In the genomic region with DNA sequence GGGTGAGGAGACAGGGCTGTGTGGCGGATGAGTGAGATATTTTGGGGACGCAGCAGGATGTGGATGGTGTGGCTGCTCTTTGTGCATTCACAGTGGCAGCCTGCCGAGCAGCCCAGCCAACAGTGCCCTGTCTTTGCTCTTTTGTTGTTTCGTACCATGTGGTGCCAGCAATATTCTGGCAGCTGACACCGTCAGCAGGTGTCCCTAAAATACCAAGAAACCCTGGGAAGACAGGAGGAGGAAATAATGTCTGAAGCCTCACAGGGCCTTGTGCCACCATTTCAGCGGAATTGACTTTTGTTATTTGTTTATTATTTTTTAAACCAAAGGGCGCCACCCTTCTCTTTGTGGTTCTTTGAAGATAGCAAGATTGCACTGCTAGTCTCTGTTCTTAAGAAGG, we compare ENCODE assay signal across 13 cellular contexts.
DNase-seq lines count a peak whose midpoint lies in the region; ATAC-seq and TF ChIP-seq lines count a peak whose summit lies in the region.
"Had no signal": no experiment of that assay in that cellular context is flagged by ENCODE, and none has a peak within 500 bp of the region (broad histone marks: within the 10 kb centered on the region; RNA-seq: fewer than 3 reads in every experiment).

No MANE protein-coding gene starts in this region.

- no peaks in the 10 kb centered on the region for H3K4me1 ChIP-seq in DND-41 (ENCODE audit: insufficient read depth, low read length)
- no peaks in the 10 kb centered on the region for H3K4me1 ChIP-seq in osteoblast (ENCODE audit: insufficient read depth, low read length)
- H3K4me1 ChIP-seq in testis, result no peaks in the 10 kb centered on the region

- intact Hi-C loops in head of caudate nucleus (cut with DNase I) (no loop called here), testis (cut with DNase I; ENCODE audit: low total_unique reads) (no loop called here)

- H3K4me3 ChIP-seq in DND-41 (ENCODE audit: low read depth in 1 of 2, low read length in 2 of 2) (no peak overlapping the region), osteoblast (ENCODE audit: insufficient read depth, low read length) (no peak overlapping the region), testis (no peak overlapping the region)
- H3K4me3 ChIP-seq: BLaER1 treated with 17β-estradiol and CSF1 and Interleukin-3, amounts not matched to agents 10 nM and 100 nM; HAP-1; ovary had no signal

- no peaks in the 10 kb centered on the region for H3K36me3 ChIP-seq in DND-41 (ENCODE audit: insufficient read depth, low read length)
- H3K36me3 ChIP-seq in osteoblast (ENCODE audit: insufficient read depth, low read length), result no peaks in the 10 kb centered on the region
- H3K36me3 ChIP-seq in testis (ENCODE audit: low read depth, missing control alignments), result no peaks in the 10 kb centered on the region
- H3K36me3 ChIP-seq: BLaER1 treated with 17β-estradiol and CSF1 and Interleukin-3, amounts not matched to agents 10 nM and 100 nM; HAP-1; ovary had no signal

- DNase-seq in DND-41 (no peak), NCI-H345 treated with DMSO at 0.1 percent for 48 hours (lab: John Stamatoyannopoulos, UW; ENCODE audit: unreplicated experiment) (peak; percentile 12), head of caudate nucleus (peak; percentile 36 to 88 (median 76)), osteoblast (ENCODE audit: insufficient read length, low spot score, missing footprints) (peak; percentile 11), testis (no peak), kidney glomerular epithelial cell (lab: John Stamatoyannopoulos, UW) (no peak), AG08396 (ENCODE audit: low spot score) (no peak)
- DNase-seq: islet precursor cell, NCI-H446 treated with DMSO at 0.1 percent for 48 hours, ovary had no signal

- H3K27ac ChIP-seq in DND-41 (ENCODE audit: low read length) (no peak overlapping the region), osteoblast (ENCODE audit: low read depth, low read length) (no peak overlapping the region), testis (no peak overlapping the region)
- H3K27ac ChIP-seq: BLaER1 treated with 17β-estradiol and CSF1 and Interleukin-3, amounts not matched to agents 10 nM and 100 nM; ovary had no signal

- no peak for TF ChIP-seq POLR2A in testis (IDR thresholded peaks at IDR 0.05)

- H3K79me2 ChIP-seq in DND-41 (ENCODE audit: insufficient read depth, low read length) (no peaks in the 10 kb centered on the region), osteoblast (ENCODE audit: insufficient read depth, low read length) (no peaks in the 10 kb centered on the region)

- ATAC-seq in DND-41 (ENCODE audit: insufficient read depth, low read depth) (no peak), HG03342 (IDR thresholded peaks at IDR 0.05; ENCODE audit: unreplicated experiment) (no peak)

- no peaks in the 10 kb centered on the region for H3K9me3 ChIP-seq in DND-41 (ENCODE audit: insufficient read depth, low read length, severe bottlenecking)
- no peaks in the 10 kb centered on the region for H3K9me3 ChIP-seq in osteoblast (ENCODE audit: low read depth, low read length)
- no peaks in the 10 kb centered on the region for H3K9me3 ChIP-seq in testis
- H3K9me3 ChIP-seq: BLaER1 treated with 17β-estradiol and CSF1 and Interleukin-3, amounts not matched to agents 10 nM and 100 nM; HAP-1; ovary had no signal

- no peak overlapping the region for H3K9ac ChIP-seq in DND-41 (ENCODE audit: low read depth, low read length)
- H3K9ac ChIP-seq: BLaER1 treated with 17β-estradiol and CSF1 and Interleukin-3, amounts not matched to agents 10 nM and 100 nM had no signal

- WGBS in testis, 2 donors, result 80 to 90% methylated on average over 7 of the region's 7 CpGs

- no peaks in the 10 kb centered on the region for H3K27me3 ChIP-seq in DND-41 (ENCODE audit: insufficient read depth, low read length, poor library complexity)
- no peaks in the 10 kb centered on the region for H3K27me3 ChIP-seq in osteoblast (ENCODE audit: insufficient read depth, low read length)
- H3K27me3 ChIP-seq in testis, result no peaks in the 10 kb centered on the region
- H3K27me3 ChIP-seq: BLaER1 treated with 17β-estradiol and CSF1 and Interleukin-3, amounts not matched to agents 10 nM and 100 nM; ovary had no signal

- peak; percentile 7 for TF ChIP-seq CTCF in DND-41 (IDR thresholded peaks at IDR 0.05; ENCODE audit: borderline replicate concordance, extremely low read depth, low read length, poor library complexity, severe bottlenecking)
- TF ChIP-seq CTCF in osteoblast (IDR thresholded peaks at IDR 0.05; ENCODE audit: extremely low read depth, low read depth, low read length), result no peak
- no peak for TF ChIP-seq CTCF in testis (IDR thresholded peaks at IDR 0.05)

- H2AFZ ChIP-seq in DND-41 (ENCODE audit: low read depth, low read length), result no peak overlapping the region
- H2AFZ ChIP-seq in osteoblast (ENCODE audit: low read length), result no peak overlapping the region

- no peaks in the 10 kb centered on the region for H4K20me1 ChIP-seq in DND-41 (ENCODE audit: insufficient read depth, low read length)
- H4K20me1 ChIP-seq in osteoblast (ENCODE audit: insufficient read depth, low read length), result no peaks in the 10 kb centered on the region
- H4K20me1 ChIP-seq: BLaER1 treated with 17β-estradiol and CSF1 and Interleukin-3, amounts not matched to agents 10 nM and 100 nM had no signal

- H3K4me2 ChIP-seq in DND-41 (ENCODE audit: insufficient read depth, low read length), result no peak overlapping the region
- H3K4me2 ChIP-seq in osteoblast (ENCODE audit: insufficient read depth, low read length), result no peak overlapping the region
- H3K4me2 ChIP-seq: BLaER1 treated with 17β-estradiol and CSF1 and Interleukin-3, amounts not matched to agents 10 nM and 100 nM had no signal

Comparison
In these comparisons a context has a peak if more than half of its experiments do, and no peak if none do; other contexts are left out.
1. DNase-seq: peak in NCI-H345 treated with DMSO at 0.1 percent for 48 hours (single experiment), head of caudate nucleus (42 of 42) and osteoblast (single experiment); none in DND-41 (single experiment), testis (single experiment), kidney glomerular epithelial cell (single experiment) and AG08396 (single experiment).